Comparison of ENCODE assay signal across 27 cellular contexts in genomic region chr7:101553018-101553770, GRCh38.
A peak's percentile ranks its signal among the peaks of the same experiment; 100 is the strongest.
DNase-seq lines count a peak whose midpoint lies in the region; ATAC-seq, FAIRE-seq and TF ChIP-seq lines count a peak whose summit lies in the region.
"Had no signal": no experiment of that assay in that cellular context is flagged by ENCODE, and none has a peak within 500 bp of the region (broad histone marks: within the 10 kb centered on the region; RNA-seq: fewer than 3 reads in every experiment).

No MANE protein-coding gene starts in this region.

- H3K36me3 ChIP-seq in kidney (ENCODE audit: control insufficient read depth in 1 of 2, insufficient read depth in 2 of 2, low read length in 2 of 2) (no peaks in the 10 kb centered on the region), upper lobe of left lung (no peaks in the 10 kb centered on the region)
- H3K36me3 ChIP-seq: BLaER1 treated with 17β-estradiol and CSF1 and Interleukin-3, amounts not matched to agents 10 nM and 100 nM; esophagus muscularis mucosa had no signal

- POLR2A ChIA-PET in RWPE1 (lab: Yijun Ruan, JAX; ENCODE audit: low non-redundant PET): no interaction called here

- H3K27me3 ChIP-seq in H9 (ENCODE audit: insufficient read depth, low read length) (no peaks in the 10 kb centered on the region), upper lobe of left lung (no peaks in the 10 kb centered on the region)
- H3K27me3 ChIP-seq: BLaER1 treated with 17β-estradiol and CSF1 and Interleukin-3, amounts not matched to agents 10 nM and 100 nM had no signal

- H4K8ac ChIP-seq in H9 (replicated peaks; ENCODE audit: insufficient read length, low read depth, low read length): no peak overlapping the region

- H3K4me3 Mint-ChIP-seq in H9: no peak overlapping the region
- H3K4me3 Mint-ChIP-seq: activated CD8-positive, alpha-beta T cell treated with anti-CD3 and anti-CD28 coated beads for 36 hours; activated naive CD8-positive, alpha-beta T cell treated with anti-CD3 and anti-CD28 coated beads, Interleukin-2, amount 10 ng/mL, durations not matched to agents 7 days and 5 days; stimulated activated memory B cell treated with anti-CD40 and anti-IgM and Interleukin-4, amounts not matched to agents 10 μg/mL and 1 μg/mL and 100 μg/mL, for 72 hours had no signal

- no peak overlapping the region for H3K56ac ChIP-seq in H9 (ENCODE audit: insufficient read length, low read depth, low read length)

- H3K27me3 Mint-ChIP-seq in H9 (ENCODE audit: low read depth): no peaks in the 10 kb centered on the region; the same call in 1 of the 2 replicates
- H3K27me3 Mint-ChIP-seq: activated CD8-positive, alpha-beta T cell treated with anti-CD3 and anti-CD28 coated beads for 36 hours had no signal

- H3K9ac ChIP-seq in H9 (ENCODE audit: extremely low read depth, insufficient read length, low read length) (no peak overlapping the region), kidney (ENCODE audit: low read length in 2 of 2) (no peak overlapping the region)
- H3K9ac ChIP-seq: KMS-11 had no signal

- no peak overlapping the region for H3K14ac ChIP-seq in H9 (ENCODE audit: insufficient read depth, low read length)

- H4K5ac ChIP-seq in H9 (ENCODE audit: insufficient read length, low read depth, low read length): no peak overlapping the region

- no peak overlapping the region for H3K4me2 ChIP-seq in H9 (ENCODE audit: insufficient read depth, insufficient read length, low read length)
- H3K4me2 ChIP-seq: BLaER1 treated with 17β-estradiol and CSF1 and Interleukin-3, amounts not matched to agents 10 nM and 100 nM; KMS-11 had no signal

- no peak for FAIRE-seq in kidney (lab: Jason Lieb, UNC)
- FAIRE-seq: A204.1, D721Med, frontal cortex, GM18507, H1, small intestine had no signal

- H2BK20ac ChIP-seq in H9 (ENCODE audit: low read depth, low read length, poor library complexity, severe bottlenecking): no peak overlapping the region

- H3K9me3 ChIP-seq in H9 (ENCODE audit: control insufficient read depth, low read depth, low read length) (no peaks in the 10 kb centered on the region), kidney (ENCODE audit: control insufficient read depth in 1 of 2, low read length in 2 of 2) (no peaks in the 10 kb centered on the region), upper lobe of left lung (no peaks in the 10 kb centered on the region)
- H3K9me3 ChIP-seq: BLaER1 treated with 17β-estradiol and CSF1 and Interleukin-3, amounts not matched to agents 10 nM and 100 nM; esophagus muscularis mucosa had no signal

- H3K79me2 ChIP-seq in H9 (ENCODE audit: insufficient read depth, low read length): no peaks in the 10 kb centered on the region

- no CpG with 5 or more reads among the region's 23 CpGs for WGBS in H9 (ENCODE audit: extremely low coverage, insufficient read length, low lambda C conversion rate)
- 84 to 86% methylated on average over 13 to 19 of the region's 23 CpGs for WGBS in upper lobe of left lung, 2 donors

- H3K27ac Mint-ChIP-seq in H9: peak overlapping the region in 2 of 3 experiments; percentile 26 to 89; a peak in 4 of 7 replicates
- H3K27ac Mint-ChIP-seq: activated CD8-positive, alpha-beta T cell treated with anti-CD3 and anti-CD28 coated beads for 36 hours; activated naive CD8-positive, alpha-beta T cell treated with anti-CD3 and anti-CD28 coated beads, Interleukin-2, amount 10 ng/mL, durations not matched to agents 7 days and 5 days; stimulated activated memory B cell treated with anti-CD40 and anti-IgM and Interleukin-4, amounts not matched to agents 10 μg/mL and 1 μg/mL and 100 μg/mL, for 72 hours had no signal

- H4K91ac ChIP-seq in H9 (ENCODE audit: insufficient read length, low read depth, low read length): no peak overlapping the region

- CTCF ChIA-PET in RWPE1 (lab: Yijun Ruan, JAX): interaction anchor here (0.9 kb wide), 1 partner anchor 50 kb away, joined by 3 read pairs; no protein-coding TSS in a partner anchor

- no peak overlapping the region for H3T11ph ChIP-seq in H9 (ENCODE audit: low read length)

- no peaks in the 10 kb centered on the region for H3K4me1 Mint-ChIP-seq in H9
- H3K4me1 Mint-ChIP-seq: activated naive CD8-positive, alpha-beta T cell treated with anti-CD3 and anti-CD28 coated beads, Interleukin-2, amount 10 ng/mL, durations not matched to agents 7 days and 5 days; stimulated activated memory B cell treated with anti-CD40 and anti-IgM and Interleukin-4, amounts not matched to agents 10 μg/mL and 1 μg/mL and 100 μg/mL, for 72 hours had no signal

- ATAC-seq in upper lobe of left lung (ENCODE audit: low FRiP score in 2 of 2): no peak
- ATAC-seq: activated CD8-positive, alpha-beta T cell treated with anti-CD3 and anti-CD28 coated beads for 36 hours; stimulated activated memory B cell treated with anti-CD40 and anti-IgM and Interleukin-4, amounts not matched to agents 10 μg/mL and 1 μg/mL and 100 μg/mL, for 72 hours had no signal

- H3K9me3 Mint-ChIP-seq in H9: no peaks in the 10 kb centered on the region; a peak in 2 of 5 replicates
- H3K9me3 Mint-ChIP-seq: activated CD8-positive, alpha-beta T cell treated with anti-CD3 and anti-CD28 coated beads for 36 hours; activated naive CD8-positive, alpha-beta T cell treated with anti-CD3 and anti-CD28 coated beads, Interleukin-2, amount 10 ng/mL, durations not matched to agents 7 days and 5 days had no signal

- no peaks in the 10 kb centered on the region for H3K79me1 ChIP-seq in H9 (ENCODE audit: insufficient read depth, low read depth, low read length, poor library complexity, severe bottlenecking)

- H2AK5ac ChIP-seq in H9 (ENCODE audit: insufficient read length, low read length): no peak overlapping the region

- TF ChIP-seq EP300 in upper lobe of left lung (IDR thresholded peaks at IDR 0.05): no peak

- peak; percentile 41 for DNase-seq in activated effector memory CD4-positive, alpha-beta T cell treated with anti-CD3 and anti-CD28 coated beads, Interleukin-2, amount 50 U/mL, for 16 hours
- no peak for DNase-seq in activated effector memory CD4-positive, alpha-beta T cell treated with Interleukin-2 at 50 U/mL for 16 hours
- DNase-seq in H9 (peak; percentile 24), kidney (peak; percentile 54), upper lobe of left lung (peak; percentile 14 to 67), HUDEP-2 (lab: John Stamatoyannopoulos, UW; ENCODE audit: unreplicated experiment in 76 of 76) (no peak), RWPE1 (ENCODE audit: low spot score) (no peak), NCI-H446 (lab: John Stamatoyannopoulos, UW) (no peak)
- DNase-seq: activated CD4-positive, CD25-positive, alpha-beta regulatory T cell; activated CD8-positive, alpha-beta T cell treated with anti-CD3 and anti-CD28 coated beads for 36 hours; activated naive CD8-positive, alpha-beta T cell treated with anti-CD3 and anti-CD28 coated beads, Interleukin-2, amount 10 ng/mL, durations not matched to agents 7 days and 5 days; activated T-cell treated with anti-CD3 and anti-CD28 coated beads, Interleukin-2, amount 50 U/mL, for 1 hour; effector memory CD4-positive, alpha-beta T cell; hypothalamus; NCI-H2171; NCI-H526 treated with DMSO at 0.1 percent for 48 hours; small intestine; T1000 had no signal

- H3K23me2 ChIP-seq in H9 (ENCODE audit: insufficient read length, low read depth, low read length, poor library complexity, severe bottlenecking): no peaks in the 10 kb centered on the region

- H3K4ac ChIP-seq in H9 (ENCODE audit: low read depth, low read length): no peak overlapping the region; the same call in 1 of the 2 replicates

- no peak overlapping the region for H3K18ac ChIP-seq in H9 (ENCODE audit: insufficient read length, low read depth, low read length)

- TF ChIP-seq CTCF in H9 (conservative IDR thresholded peaks at IDR 0.05) (no peak), kidney (IDR thresholded peaks at IDR 0.05; ENCODE audit: borderline replicate concordance, extremely low read depth, insufficient read depth) (no peak), upper lobe of left lung (IDR thresholded peaks at IDR 0.05) (no peak), RWPE1 (conservative IDR thresholded peaks at IDR 0.05; ENCODE audit: low read depth) (no peak)

- H2AFZ ChIP-seq in H9 (ENCODE audit: low read length): no peak overlapping the region

- no peak for TF ChIP-seq POLR2A in upper lobe of left lung (IDR thresholded peaks at IDR 0.05)

- H2BK120ac ChIP-seq in H9 (ENCODE audit: low read depth, low read length, poor library complexity, severe bottlenecking): no peak overlapping the region

- H2BK5ac ChIP-seq in H9 (ENCODE audit: insufficient read length, low read length): no peak overlapping the region

- no peak overlapping the region for H2BK12ac ChIP-seq in H9 (ENCODE audit: insufficient read length, low read depth, low read length)

- H3K4me3 ChIP-seq in kidney (ENCODE audit: low read length in 2 of 2) (no peak overlapping the region), upper lobe of left lung (no peak overlapping the region)
- H3K4me3 ChIP-seq: BLaER1 treated with 17β-estradiol and CSF1 and Interleukin-3, amounts not matched to agents 10 nM and 100 nM; esophagus muscularis mucosa had no signal

- no peak overlapping the region for H3K27ac ChIP-seq in H9 (ENCODE audit: insufficient read length, low read depth, low read length)
- H3K27ac ChIP-seq in kidney (ENCODE audit: low read depth in 2 of 2, low read length in 2 of 2): no peak overlapping the region
- H3K27ac ChIP-seq in upper lobe of left lung: no peak overlapping the region
- H3K27ac ChIP-seq in RWPE1: no peak overlapping the region
- H3K27ac ChIP-seq: BLaER1 treated with 17β-estradiol and CSF1 and Interleukin-3, amounts not matched to agents 10 nM and 100 nM; esophagus muscularis mucosa; KMS-11 had no signal

- intact Hi-C loops in kidney (cut with DNase I): no loop called here

- H3K36me3 Mint-ChIP-seq in H9 (ENCODE audit: insufficient read depth in 1 of 3, low read depth in 3 of 3): peaks cover 6 to 15% (median 13%) of the 10 kb centered on the region in 3 experiments; a peak in 6 of 7 replicates
- H3K36me3 Mint-ChIP-seq: activated naive CD8-positive, alpha-beta T cell treated with anti-CD3 and anti-CD28 coated beads, Interleukin-2, amount 10 ng/mL, durations not matched to agents 7 days and 5 days; stimulated activated memory B cell treated with anti-CD40 and anti-IgM and Interleukin-4, amounts not matched to agents 10 μg/mL and 1 μg/mL and 100 μg/mL, for 72 hours had no signal

- H3K4me1 ChIP-seq in H9 (ENCODE audit: insufficient read depth, low read length) (no peaks in the 10 kb centered on the region), kidney (ENCODE audit: control insufficient read depth in 1 of 2, insufficient read depth in 1 of 2, low read depth in 1 of 2, low read length in 2 of 2) (no peaks in the 10 kb centered on the region), upper lobe of left lung (no peaks in the 10 kb centered on the region)
- H3K4me1 ChIP-seq: esophagus muscularis mucosa had no signal

- H3K23ac ChIP-seq in H9 (ENCODE audit: insufficient read length, low read depth, low read length): no peak overlapping the region

- H2BK15ac ChIP-seq in H9 (ENCODE audit: low read depth, low read length): no peak overlapping the region

- no peaks in the 10 kb centered on the region for H4K20me1 ChIP-seq in H9 (ENCODE audit: control insufficient read depth, insufficient read depth, insufficient read length)
- H4K20me1 ChIP-seq: BLaER1 treated with 17β-estradiol and CSF1 and Interleukin-3, amounts not matched to agents 10 nM and 100 nM had no signal

Comparison
In these comparisons a context has a peak if more than half of its experiments do, and no peak if none do; other contexts are left out.
1. DNase-seq: peak in activated effector memory CD4-positive, alpha-beta T cell treated with anti-CD3 and anti-CD28 coated beads, Interleukin-2, amount 50 U/mL, for 16 hours (single experiment), H9 (single experiment), kidney (single experiment) and upper lobe of left lung (2 of 2); none in activated effector memory CD4-positive, alpha-beta T cell treated with Interleukin-2 at 50 U/mL for 16 hours (single experiment), HUDEP-2 (0 of 76), RWPE1 (single experiment) and NCI-H446 (0 of 2).